1 cellular context compared by ENCODE assay signal in genomic region chr1:206725053-206725963, GRCh38.
TF ChIP-seq lines count a peak whose summit lies in the region.

No MANE protein-coding gene starts in this region.

TF ChIP-seq in HEK293, 187 proteins besides CTCF, POLR2A, EP300 and RAD21:
- peak; percentile 79 for TF ChIP-seq PRDM10 (tag by site-specific recombination; IDR thresholded peaks at IDR 0.05)
- no peak; the same call in 1 of the 2 replicates for TF ChIP-seq ZNF654 (tag by site-specific recombination; IDR thresholded peaks at IDR 0.05; ENCODE audit: low read depth)
- TF ChIP-seq KLF16 (tag by site-specific recombination; IDR thresholded peaks at IDR 0.05), result no peak
